Comparison of ENCODE assay signal across 2 cellular contexts in the genomic region with DNA sequence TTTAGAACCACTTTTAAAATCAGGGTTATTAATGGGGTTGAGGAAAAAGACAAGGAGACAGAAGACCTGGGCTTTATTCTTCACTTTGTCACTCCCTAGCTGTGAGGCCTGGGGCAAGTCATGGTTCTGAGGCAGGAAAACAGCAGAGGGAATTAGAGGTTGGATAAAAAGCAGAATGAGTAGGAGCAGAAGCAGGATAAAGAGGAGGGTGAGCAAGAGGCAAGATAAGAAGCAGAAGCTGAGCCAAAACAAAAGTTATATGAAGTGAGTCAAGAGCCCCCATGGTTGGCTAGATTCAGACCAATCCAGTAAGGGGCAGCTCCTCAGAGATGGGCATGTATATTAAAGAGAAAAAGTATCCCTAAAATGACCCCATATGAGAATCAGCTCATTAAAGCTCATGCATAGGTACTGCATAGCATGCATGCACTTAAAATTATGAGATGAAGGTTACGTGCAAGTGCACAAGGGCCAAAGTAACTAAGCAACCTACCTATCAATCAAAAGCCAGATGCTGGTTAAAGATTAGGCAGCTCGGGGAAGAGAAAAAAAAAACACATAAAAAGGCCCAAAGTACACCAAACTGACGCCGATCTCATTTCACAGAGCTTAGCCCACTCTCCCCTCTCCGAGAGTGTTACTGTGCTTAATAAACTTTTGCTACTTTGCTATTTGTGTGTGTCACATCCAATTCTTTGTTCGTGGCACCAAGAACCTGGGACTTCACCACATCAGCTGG.
TF ChIP-seq lines count a peak whose summit lies in the region.

No MANE protein-coding gene starts in this region.

TF ChIP-seq in K562, 482 proteins besides CTCF, POLR2A, EP300 and RAD21:
- peak; percentile 37; the same call in 1 of the 2 replicates for TF ChIP-seq ZNF384 (IDR thresholded peaks at IDR 0.05; ENCODE audit: low read depth, low read length)
- TF ChIP-seq REST (CRISPR knock-in tag; IDR thresholded peaks at IDR 0.05; ENCODE audit: low read depth) = no peak
- TF ChIP-seq PKNOX1 (IDR thresholded peaks at IDR 0.05) = peak; percentile 91
- peak; percentile 47 for TF ChIP-seq MEIS2 (IDR thresholded peaks at IDR 0.05; ENCODE audit: partially characterized antibody)
- peak; percentile 41 for TF ChIP-seq RFX1 (IDR thresholded peaks at IDR 0.05)
- no peak for TF ChIP-seq FOXJ2 (tag; IDR thresholded peaks at IDR 0.05)
- TF ChIP-seq PBX2 (CRISPR knock-in tag; IDR thresholded peaks at IDR 0.05; ENCODE audit: low read depth) = no peak
- TF ChIP-seq PBX2 (tag; conservative IDR thresholded peaks at IDR 0.05; ENCODE audit: low read depth) = peak; percentile 67

TF ChIP-seq in HepG2, 621 proteins besides CTCF, POLR2A, EP300 and RAD21:
- TF ChIP-seq ZNF17 (CRISPR knock-in tag; IDR thresholded peaks at IDR 0.05) (no peak), HNF1B (CRISPR knock-in tag; IDR thresholded peaks at IDR 0.05) (peak; percentile 29; the same call in 1 of the 2 replicates), ZNF589 (CRISPR knock-in tag; conservative IDR thresholded peaks at IDR 0.05) (no peak), CENPT (CRISPR knock-in tag; IDR thresholded peaks at IDR 0.05; ENCODE audit: low read depth) (no peak), ZNF564 (CRISPR knock-in tag; IDR thresholded peaks at IDR 0.05) (0 out of 2 replicates have a peak, but pooled peaks have one; percentile 36), MAF1 (CRISPR knock-in tag; IDR thresholded peaks at IDR 0.05; ENCODE audit: borderline replicate concordance) (no peak), HMG20A (CRISPR knock-in tag; IDR thresholded peaks at IDR 0.05; ENCODE audit: borderline replicate concordance) (no peak), KDM3A (CRISPR knock-in tag; IDR thresholded peaks at IDR 0.05; ENCODE audit: low read depth) (no peak), ZNF570 (CRISPR knock-in tag; IDR thresholded peaks at IDR 0.05; ENCODE audit: borderline replicate concordance) (no peak), DMAP1 (CRISPR knock-in tag; IDR thresholded peaks at IDR 0.05) (no peak), NRL (CRISPR knock-in tag; IDR thresholded peaks at IDR 0.05; ENCODE audit: borderline replicate concordance) (no peak), PHF21A (CRISPR knock-in tag; IDR thresholded peaks at IDR 0.05) (peak; percentile 34; the same call in 1 of the 2 replicates), ARHGAP35 (CRISPR knock-in tag; IDR thresholded peaks at IDR 0.05; ENCODE audit: borderline replicate concordance) (no peak), PAXIP1 (CRISPR knock-in tag; conservative IDR thresholded peaks at IDR 0.05) (peak; percentile 74), SAP130 (CRISPR knock-in tag; IDR thresholded peaks at IDR 0.05; ENCODE audit: low read depth) (peak; percentile 13; the same call in 1 of the 2 replicates), MEIS2 (CRISPR knock-in tag; IDR thresholded peaks at IDR 0.05) (0 out of 2 replicates have a peak, but pooled peaks have one; percentile 25), ZNF329 (CRISPR knock-in tag; IDR thresholded peaks at IDR 0.05; ENCODE audit: low read depth) (no peak), ZBTB7A (CRISPR knock-in tag; IDR thresholded peaks at IDR 0.05) (no peak), PPARG (CRISPR knock-in tag; conservative IDR thresholded peaks at IDR 0.05) (no peak), MTF1 (CRISPR knock-in tag; IDR thresholded peaks at IDR 0.05) (no peak), ZC3H4 (CRISPR knock-in tag; IDR thresholded peaks at IDR 0.05; ENCODE audit: borderline replicate concordance) (no peak), HNF4A (CRISPR knock-in tag; IDR thresholded peaks at IDR 0.05) (0 out of 2 replicates have a peak, but pooled peaks have one; percentile 9), PBX2 (CRISPR knock-in tag; IDR thresholded peaks at IDR 0.05) (peak; percentile 71), MED1 (CRISPR knock-in tag; IDR thresholded peaks at IDR 0.05) (0 out of 2 replicates have a peak, but pooled peaks have one; percentile 16), ZNF362 (CRISPR knock-in tag; IDR thresholded peaks at IDR 0.05; ENCODE audit: borderline replicate concordance) (peak; percentile 92), SOX6 (IDR thresholded peaks at IDR 0.05) (no peak), SOX6 (CRISPR knock-in tag; IDR thresholded peaks at IDR 0.05) (0 out of 2 replicates have a peak, but pooled peaks have one; percentile 4), CSRNP1 (CRISPR knock-in tag; IDR thresholded peaks at IDR 0.05) (no peak), MAZ (IDR thresholded peaks at IDR 0.05; ENCODE audit: borderline replicate concordance, low read depth, low read length) (no peak), MAZ (CRISPR knock-in tag; IDR thresholded peaks at IDR 0.05; ENCODE audit: low read depth) (0 out of 2 replicates have a peak, but pooled peaks have one; percentile 31), FIP1L1 (IDR thresholded peaks at IDR 0.05; ENCODE audit: borderline replicate concordance, insufficient read depth, low read depth, low read length) (no peak), POLR2AphosphoS5 (IDR thresholded peaks at IDR 0.05; ENCODE audit: low read depth, low read length) (peak; percentile 39; the same call in 1 of the 2 replicates), MEIS1 (CRISPR knock-in tag; IDR thresholded peaks at IDR 0.05; ENCODE audit: borderline replicate concordance) (no peak)
- TF ChIP-seq, protein P1, sequence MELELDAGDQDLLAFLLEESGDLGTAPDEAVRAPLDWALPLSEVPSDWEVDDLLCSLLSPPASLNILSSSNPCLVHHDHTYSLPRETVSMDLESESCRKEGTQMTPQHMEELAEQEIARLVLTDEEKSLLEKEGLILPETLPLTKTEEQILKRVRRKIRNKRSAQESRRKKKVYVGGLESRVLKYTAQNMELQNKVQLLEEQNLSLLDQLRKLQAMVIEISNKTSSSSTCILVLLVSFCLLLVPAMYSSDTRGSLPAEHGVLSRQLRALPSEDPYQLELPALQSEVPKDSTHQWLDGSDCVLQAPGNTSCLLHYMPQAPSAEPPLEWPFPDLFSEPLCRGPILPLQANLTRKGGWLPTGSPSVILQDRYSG (CRISPR knock-in tag; IDR thresholded peaks at IDR 0.05) = no peak
- TF ChIP-seq, protein P2, sequence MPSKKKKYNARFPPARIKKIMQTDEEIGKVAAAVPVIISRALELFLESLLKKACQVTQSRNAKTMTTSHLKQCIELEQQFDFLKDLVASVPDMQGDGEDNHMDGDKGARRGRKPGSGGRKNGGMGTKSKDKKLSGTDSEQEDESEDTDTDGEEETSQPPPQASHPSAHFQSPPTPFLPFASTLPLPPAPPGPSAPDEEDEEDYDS (CRISPR knock-in tag; IDR thresholded peaks at IDR 0.05) = peak; percentile 46; the same call in 1 of the 2 replicates
- TF ChIP-seq, protein P3, sequence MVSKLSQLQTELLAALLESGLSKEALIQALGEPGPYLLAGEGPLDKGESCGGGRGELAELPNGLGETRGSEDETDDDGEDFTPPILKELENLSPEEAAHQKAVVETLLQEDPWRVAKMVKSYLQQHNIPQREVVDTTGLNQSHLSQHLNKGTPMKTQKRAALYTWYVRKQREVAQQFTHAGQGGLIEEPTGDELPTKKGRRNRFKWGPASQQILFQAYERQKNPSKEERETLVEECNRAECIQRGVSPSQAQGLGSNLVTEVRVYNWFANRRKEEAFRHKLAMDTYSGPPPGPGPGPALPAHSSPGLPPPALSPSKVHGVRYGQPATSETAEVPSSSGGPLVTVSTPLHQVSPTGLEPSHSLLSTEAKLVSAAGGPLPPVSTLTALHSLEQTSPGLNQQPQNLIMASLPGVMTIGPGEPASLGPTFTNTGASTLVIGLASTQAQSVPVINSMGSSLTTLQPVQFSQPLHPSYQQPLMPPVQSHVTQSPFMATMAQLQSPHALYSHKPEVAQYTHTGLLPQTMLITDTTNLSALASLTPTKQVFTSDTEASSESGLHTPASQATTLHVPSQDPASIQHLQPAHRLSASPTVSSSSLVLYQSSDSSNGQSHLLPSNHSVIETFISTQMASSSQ (IDR thresholded peaks at IDR 0.05; ENCODE audit: low read depth) = peak; percentile 73
- TF ChIP-seq, protein P3 (CRISPR knock-in tag; IDR thresholded peaks at IDR 0.05; ENCODE audit: borderline replicate concordance) = no peak
